1 cellular context compared by ENCODE assay signal in genomic region chr16:73025506-73026131, GRCh38.
TF ChIP-seq lines count a peak whose summit lies in the region.

No MANE protein-coding gene starts in this region.

TF ChIP-seq in IMR-90, 13 proteins besides CTCF, POLR2A, EP300 and RAD21 (continued from another document):
- no peak for TF ChIP-seq USF2 (IDR thresholded peaks at IDR 0.05; ENCODE audit: low read depth, low read length)
- TF ChIP-seq RCOR1 (IDR thresholded peaks at IDR 0.05; ENCODE audit: insufficient replicate concordance, low read length) = no peak
- no peak for TF ChIP-seq FOS (IDR thresholded peaks at IDR 0.05; ENCODE audit: low read depth, low read length)
- TF ChIP-seq SMC3 (IDR thresholded peaks at IDR 0.05; ENCODE audit: low read depth, low read length) = no peak
- TF ChIP-seq CEBPB (IDR thresholded peaks at IDR 0.05; ENCODE audit: low read depth, low read length) = no peak
- no peak for TF ChIP-seq NFE2L2 (IDR thresholded peaks at IDR 0.05; ENCODE audit: low read depth, low read length)
- no peak for TF ChIP-seq BHLHE40 (IDR thresholded peaks at IDR 0.05; ENCODE audit: low read depth, low read length)
- TF ChIP-seq RFX5 (IDR thresholded peaks at IDR 0.05; ENCODE audit: low read depth, low read length) = no peak
- no peak for TF ChIP-seq MXI1 (IDR thresholded peaks at IDR 0.05; ENCODE audit: borderline replicate concordance, low read depth, low read length)
- TF ChIP-seq ELK1 (IDR thresholded peaks at IDR 0.05; ENCODE audit: borderline replicate concordance, low read depth, low read length) = no peak
